7 cellular contexts compared by ENCODE assay signal in the genomic region with DNA sequence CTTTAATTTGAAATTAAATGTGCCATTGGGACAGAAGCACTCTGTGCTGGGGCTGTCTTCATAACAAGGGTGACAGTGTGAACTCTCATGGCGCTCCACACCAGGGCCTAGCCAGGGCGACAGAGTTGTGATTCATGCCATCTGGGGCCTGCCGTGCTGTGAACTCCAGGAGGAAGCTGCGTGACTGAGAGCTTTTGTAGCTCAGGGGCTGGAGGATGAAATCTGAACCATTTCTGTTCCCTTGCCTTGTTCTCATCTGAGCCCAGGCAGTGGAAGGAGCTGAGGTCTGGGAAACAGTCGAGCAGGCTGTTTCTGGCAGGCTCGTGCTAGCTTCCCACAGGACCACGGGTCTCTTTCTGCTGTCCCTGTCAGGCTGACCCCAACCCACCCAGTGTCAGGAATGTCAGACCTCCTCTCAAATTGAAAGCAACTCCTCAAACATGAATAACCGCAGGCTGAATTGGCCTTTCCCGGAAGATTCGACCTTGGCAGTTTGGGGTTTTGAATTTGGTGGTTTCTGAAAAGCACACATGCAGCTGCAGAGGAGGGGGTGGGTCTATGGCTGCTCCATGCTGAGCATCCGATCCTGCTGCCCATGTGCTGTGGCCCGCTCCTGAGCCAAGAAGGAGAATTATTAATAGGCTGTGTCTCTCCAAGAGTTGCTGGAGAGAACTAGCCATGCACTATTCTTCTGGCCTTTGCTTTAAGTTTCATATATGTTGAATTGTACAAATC.
DNase-seq lines count a peak whose midpoint lies in the region; ATAC-seq and TF ChIP-seq lines count a peak whose summit lies in the region.

No MANE protein-coding gene starts in this region.

- H3K27me3 ChIP-seq in PC-3 (ENCODE audit: low read length), result no peaks in the 10 kb centered on the region

- no peak overlapping the region for H3K9ac ChIP-seq in PC-3 (ENCODE audit: low read length)

- intact Hi-C loops in PC-3 (cut with micrococcal nuclease), result no loop called here

- H3K4me2 ChIP-seq in PC-3 (ENCODE audit: low read length), result no peak overlapping the region

- no peaks in the 10 kb centered on the region for H3F3A ChIP-seq in PC-3 (ENCODE audit: low read length, unreplicated experiment)

- H3K4me1 ChIP-seq in PC-3 (ENCODE audit: insufficient read depth, low read length), result peaks cover 5% of the 10 kb centered on the region

- DNase-seq in astrocyte of the cerebellum (ENCODE audit: low read depth) (peak; percentile 95), inferior parietal cortex (ENCODE audit: extremely low spot score) (peak; percentile 46), superior temporal gyrus (ENCODE audit: extremely low spot score) (peak; percentile 78), PC-3 (no peak)

- H2AFZ ChIP-seq in PC-3 (ENCODE audit: low read length), result no peak overlapping the region

- POLR2A ChIA-PET in PC-3 (lab: Charles Lee; ENCODE audit: unreplicated experiment), result no interaction called here

- CTCF ChIA-PET in PC-3 (lab: Charles Lee), result no interaction called here

- H3K9me3 ChIP-seq in KOPT-K1 (ENCODE audit: insufficient read depth, low read length, poor library complexity, severe bottlenecking) (no peaks in the 10 kb centered on the region), PC-3 (ENCODE audit: low read length) (no peaks in the 10 kb centered on the region)

- no TSS peak for BruUV-seq in PC-3 (replicated peaks; lab: Mats Ljungman, UMichigan)

- TF ChIP-seq CTCF in astrocyte of the cerebellum (IDR thresholded peaks at IDR 0.05; ENCODE audit: low read depth, low read length, missing control alignments), result no peak
- no peak for TF ChIP-seq CTCF in PC-3 (conservative IDR thresholded peaks at IDR 0.05; ENCODE audit: low read depth, low read length)

- H3K4me3 ChIP-seq in astrocyte of the cerebellum (ENCODE audit: low read depth, low read length) (no peak overlapping the region), PC-3 (ENCODE audit: low read length) (no peak overlapping the region)

- no peaks in the 10 kb centered on the region for H3K79me2 ChIP-seq in PC-3 (ENCODE audit: low read length)

- peak overlapping the region; percentile 98 for H3K27ac ChIP-seq in KOPT-K1 (ENCODE audit: low read depth, low read length, poor library complexity, severe bottlenecking)
- H3K27ac ChIP-seq in PC-3 (ENCODE audit: low read length), result no peak overlapping the region

- no peaks in the 10 kb centered on the region for H3K36me3 ChIP-seq in KOPT-K1 (ENCODE audit: insufficient read depth, low read length)
- H3K36me3 ChIP-seq in PC-3 (ENCODE audit: low read depth, low read length), result no peaks in the 10 kb centered on the region

- H4K20me1 ChIP-seq in PC-3 (ENCODE audit: low read length), result no peaks in the 10 kb centered on the region

- ATAC-seq in HG02759 (IDR thresholded peaks at IDR 0.05; ENCODE audit: unreplicated experiment) (no peak), HG03354 (IDR thresholded peaks at IDR 0.05; ENCODE audit: poor library complexity, severe bottlenecking, unreplicated experiment) (no peak), PC-3 (no peak)

- in situ Hi-C loops in astrocyte of the cerebellum (cut with HindIII; ENCODE audit: low sequenced_read_pairs), result no loop called here

- no peaks in the 10 kb centered on the region for H3K9me2 ChIP-seq in PC-3 (replicated peaks; ENCODE audit: low read length)
